8 cellular contexts compared by ENCODE assay signal in genomic region chr14:76773188-76773885, GRCh38. TPM values are rescaled to one million over a fixed set of nuclear protein-coding genes. Genes with fewer than 3 reads are reported as not detected.
DNase-seq lines count a peak whose midpoint lies in the region; ATAC-seq, FAIRE-seq and TF ChIP-seq lines count a peak whose summit lies in the region.

No MANE protein-coding gene starts in this region.

- H3K4me1 ChIP-seq in gastroesophageal sphincter: peaks cover 0 to 43% (median 5%) of the 10 kb centered on the region in 3 donors

- no peak overlapping the region for H3K4me3 ChIP-seq in gastroesophageal sphincter

- 33 to 50% methylated on average over 1 to 7 of the region's 8 CpGs for WGBS in gastroesophageal sphincter (ENCODE audit: low coverage in 1 of 2), 2 donors

- no peak for TF ChIP-seq EP300 in gastroesophageal sphincter (IDR thresholded peaks at IDR 0.05)

- H3K4me1 Mint-ChIP-seq in WTC11: peaks cover 23% of the 10 kb centered on the region

- peaks cover 0 to 29% of the 10 kb centered on the region in 2 donors for H3K36me3 ChIP-seq in gastroesophageal sphincter

- H3K9me3 ChIP-seq in gastroesophageal sphincter: no peaks in the 10 kb centered on the region

- ATAC-seq in WTC11: peak; percentile 5; the same call in 1 of the 2 replicates
- peak; percentile 68 for ATAC-seq in gastroesophageal sphincter
- ATAC-seq in GM21737 (IDR thresholded peaks at IDR 0.05; ENCODE audit: unreplicated experiment): no peak
- no peak for ATAC-seq in HG02610 (IDR thresholded peaks at IDR 0.05; ENCODE audit: unreplicated experiment)

- no peaks in the 10 kb centered on the region for H3K27me3 ChIP-seq in gastroesophageal sphincter

- intact Hi-C loops in posterior vena cava (cut with DNase I): no loop called here

- CTCF ChIA-PET in WTC11 (lab: Charles Lee): interaction anchor here (0.9 to 4.4 kb wide), 4 partner anchors 11 to 99 kb away, joined by 3 to 46 read pairs (median 14); no protein-coding TSS in a partner anchor

- POLR2A ChIA-PET in WTC11 (lab: Charles Lee): interaction anchor here (0.5 kb wide), 1 partner anchor 179 kb away, joined by 3 read pairs; no protein-coding TSS in a partner anchor

- TF ChIP-seq POLR2A in gastroesophageal sphincter (IDR thresholded peaks at IDR 0.05): no peak
- no peak for TF ChIP-seq POLR2A in GM12892 (IDR thresholded peaks at IDR 0.05; ENCODE audit: low read depth, low read length)

- TF ChIP-seq CTCF in WTC11 (IDR thresholded peaks at IDR 0.05) (no peak), gastroesophageal sphincter (IDR thresholded peaks at IDR 0.05) (no peak)

- H3K36me3 Mint-ChIP-seq in WTC11: no peaks in the 10 kb centered on the region

- peak; percentile 25 for DNase-seq in HS-5 (ENCODE audit: low read depth)
- DNase-seq in WTC11 (ENCODE audit: low spot score): no peak
- peak; percentile 93 for DNase-seq in posterior vena cava (ENCODE audit: low spot score)
- no peak for DNase-seq in stimulated activated CD8-positive, alpha-beta memory T cell treated with anti-CD3 and anti-CD28 coated beads, Interleukin-4, amount 100 ng/mL, for 48 hours
- DNase-seq in GM12892 (ENCODE audit: insufficient read length): no peak

- H3K27ac ChIP-seq in gastroesophageal sphincter: peak overlapping the region in 3 of 4 donors; percentile 52 to 77 (median 66)

- no peak overlapping the region for H3K4me3 Mint-ChIP-seq in WTC11

- H3K9me3 Mint-ChIP-seq in WTC11: no peaks in the 10 kb centered on the region

- no peak for FAIRE-seq in GM12892 (lab: Jason Lieb, UNC)

- H3K27me3 Mint-ChIP-seq in WTC11 (ENCODE audit: low read depth): no peaks in the 10 kb centered on the region; the same call in 1 of the 2 replicates

- no peak overlapping the region for H3K27ac Mint-ChIP-seq in WTC11

TF ChIP-seq in WTC11, 78 proteins besides CTCF, POLR2A, EP300 and RAD21:
- TF ChIP-seq ZBTB43 (CRISPR knock-in tag; IDR thresholded peaks at IDR 0.05): no peak
- no peak for TF ChIP-seq NR2C2 (CRISPR knock-in tag; IDR thresholded peaks at IDR 0.05)
- TF ChIP-seq E2F1 (CRISPR knock-in tag; IDR thresholded peaks at IDR 0.05): no peak
- no peak for TF ChIP-seq ETV6 (CRISPR knock-in tag; IDR thresholded peaks at IDR 0.05)
- no peak for TF ChIP-seq TP53 (CRISPR knock-in tag; IDR thresholded peaks at IDR 0.05)
- no peak for TF ChIP-seq PRRX2 (CRISPR knock-in tag; IDR thresholded peaks at IDR 0.05)
- no peak for TF ChIP-seq FOXP4 (CRISPR knock-in tag; IDR thresholded peaks at IDR 0.05)
- TF ChIP-seq ATF2 (CRISPR knock-in tag; IDR thresholded peaks at IDR 0.05; ENCODE audit: borderline replicate concordance, low read depth): no peak
- TF ChIP-seq IRF2 (CRISPR knock-in tag; IDR thresholded peaks at IDR 0.05; ENCODE audit: borderline replicate concordance, low read depth): no peak
- TF ChIP-seq ZNF512 (CRISPR knock-in tag; IDR thresholded peaks at IDR 0.05; ENCODE audit: borderline replicate concordance): no peak

RNA-seq across cellular contexts. Expression of gene VASH1, which starts 12.1 kb away (rescaled TPM):
- total RNA-seq in WTC11 (2021): 7.2 to 10.9 TPM (median 10.5 TPM) in 3 replicates
- total RNA-seq in gastroesophageal sphincter: 10 to 100 TPM in 2 of 4 donors, 1 to 10 TPM in 2; 4.3 to 12.8 (median 9.9) TPM
- 10 to 100 TPM; 14.9 to 16.1 TPM for total RNA-seq in posterior vena cava
- polyA plus RNA-seq in GM12892 (2012; ENCODE audit: missing spikeins): 2.5 TPM

RNA-seq across cellular contexts. Expression of gene ANGEL1, which starts 39.3 kb away (rescaled TPM):
- total RNA-seq in WTC11 (2021) (25.7 to 29.7 TPM (median 25.8 TPM) in 3 replicates), gastroesophageal sphincter (10 to 100 TPM in 2 of 4 donors, 1 to 10 TPM in 2; 9.0 to 27.5 (median 12.2) TPM), posterior vena cava (10 to 100 TPM; 12.4 to 14.4 TPM)
- polyA plus RNA-seq in GM12892 (2012; ENCODE audit: missing spikeins): 10.7 TPM

RNA-seq across cellular contexts. Expression of gene LRRC74A, which starts 52.9 kb away (rescaled TPM):
- total RNA-seq in WTC11 (2021) (not detected in 3 replicates), gastroesophageal sphincter (not detected), posterior vena cava (not detected)
- not detected for polyA plus RNA-seq in GM12892 (2012; ENCODE audit: missing spikeins)

Comparison
In these comparisons a context has a peak if more than half of its experiments do, and no peak if none do; other contexts are left out.
1. DNase-seq: peak in HS-5 (single experiment) and posterior vena cava (single experiment); none in WTC11 (single experiment), stimulated activated CD8-positive, alpha-beta memory T cell treated with anti-CD3 and anti-CD28 coated beads, Interleukin-4, amount 100 ng/mL, for 48 hours (single experiment) and GM12892 (single experiment).
2. ATAC-seq: peak in WTC11 (single experiment) and gastroesophageal sphincter (single experiment); none in GM21737 (single experiment) and HG02610 (single experiment).